Comparison of ENCODE assay signal across 21 cellular contexts in genomic region chr1:1625404-1625775, GRCh38. TPM values are rescaled to one million over a fixed set of nuclear protein-coding genes. Genes with fewer than 3 reads are reported as not detected.
DNase-seq lines count a peak whose midpoint lies in the region; ATAC-seq and TF ChIP-seq lines count a peak whose summit lies in the region.
"Had no signal": no experiment of that assay in that cellular context is flagged by ENCODE, and none has a peak within 500 bp of the region (broad histone marks: within the 10 kb centered on the region; RNA-seq: fewer than 3 reads in every experiment).

No MANE protein-coding gene starts in this region.

- no peak overlapping the region for H2AFZ ChIP-seq in IMR-90 (replicated peaks; ENCODE audit: low read length, poor library complexity)

- no peaks in the 10 kb centered on the region for H3K9me3 ChIP-seq in IMR-90 (ENCODE audit: control insufficient read depth, insufficient read depth, low read length)
- H3K9me3 ChIP-seq in left lung = no peaks in the 10 kb centered on the region
- no peaks in the 10 kb centered on the region for H3K9me3 ChIP-seq in spleen
- H3K9me3 ChIP-seq: SJSA1 had no signal

- no peak overlapping the region for H3K9ac ChIP-seq in IMR-90 (ENCODE audit: low read depth, low read length)

- no peak overlapping the region for H4K8ac ChIP-seq in IMR-90 (ENCODE audit: low read depth in 2 of 2, low read length in 2 of 2)

- no peak overlapping the region for H2BK120ac ChIP-seq in IMR-90 (ENCODE audit: low read depth, low read length)

- H3K4ac ChIP-seq in IMR-90 (ENCODE audit: low read depth, low read length) = no peak overlapping the region

- POLR2A ChIA-PET in IMR-90 (lab: Charles Lee; ENCODE audit: unreplicated experiment) = no interaction called here

- peak; percentile 29 for DNase-seq in activated T-cell treated with anti-CD3 and anti-CD28 coated beads, Interleukin-2, amount 50 U/mL, for 24 hours
- no peak for DNase-seq in activated T-cell treated with anti-CD3 and anti-CD28 coated beads, Interleukin-2, amount 50 U/mL, for 48 hours
- DNase-seq in IMR-90 (no peak), left lung (peak; percentile 30 to 71), spleen (peak; percentile 75), AML-193 (lab: John Stamatoyannopoulos, UW) (no peak)
- DNase-seq in activated naive CD8-positive, alpha-beta T cell treated with anti-CD3 and anti-CD28 coated beads, Interleukin-2, amount 50 U/mL, for 24 hours = no peak
- DNase-seq: 8988T, DMS53, EL, GF-D8, GOT3, HCEC 1CT, Kasumi-1, NCI-H1417, NCI-H1930, NCI-H2227 treated with DMSO at 0.1 percent for 48 hours, NCI-H510A had no signal

- no peak overlapping the region for H3K4me3 ChIP-seq in IMR-90 (ENCODE audit: insufficient read depth, low read depth, low read length)
- no peak overlapping the region for H3K4me3 ChIP-seq in left lung
- no peak overlapping the region for H3K4me3 ChIP-seq in spleen
- H3K4me3 ChIP-seq: SJSA1 had no signal

- no peak overlapping the region for H2AK5ac ChIP-seq in IMR-90 (ENCODE audit: low read depth, low read length)

- TF ChIP-seq CTCF in IMR-90 (conservative IDR thresholded peaks at IDR 0.05; ENCODE audit: low read depth, low read length) (no peak), left lung (IDR thresholded peaks at IDR 0.05) (no peak), spleen (IDR thresholded peaks at IDR 0.05 in 8 of 11, conservative IDR thresholded peaks at IDR 0.05 in 3 of 11) (no peak)

- no peak overlapping the region for H2BK20ac ChIP-seq in IMR-90 (ENCODE audit: low read depth, low read length)

- H3K14ac ChIP-seq in IMR-90 (replicated peaks; ENCODE audit: low read depth, low read length) = no peak overlapping the region

- H3K27me3 Mint-ChIP-seq in activated T-cell treated with anti-CD3 and anti-CD28 coated beads, Interleukin-2, amount 50 U/mL, for 24 hours = peaks cover 3% of the 10 kb centered on the region
- peaks cover 2% of the 10 kb centered on the region for H3K27me3 Mint-ChIP-seq in activated naive CD8-positive, alpha-beta T cell treated with anti-CD3 and anti-CD28 coated beads, Interleukin-2, amount 50 U/mL, for 24 hours

- no peak overlapping the region for H4K91ac ChIP-seq in IMR-90 (ENCODE audit: insufficient read depth, low read depth, low read length)

- no peak for TF ChIP-seq RAD21 in IMR-90 (IDR thresholded peaks at IDR 0.05; ENCODE audit: low read length)

- dilution Hi-C loops in IMR-90 (cut with HindIII; ENCODE audit: low sequenced_read_pairs, unreplicated experiment) = no loop called here

- no peak overlapping the region for H2BK15ac ChIP-seq in IMR-90 (ENCODE audit: low read depth, low read length)

- H3K9me3 Mint-ChIP-seq in activated T-cell treated with anti-CD3 and anti-CD28 coated beads, Interleukin-2, amount 50 U/mL, for 24 hours = no peaks in the 10 kb centered on the region
- H3K9me3 Mint-ChIP-seq in activated naive CD8-positive, alpha-beta T cell treated with anti-CD3 and anti-CD28 coated beads, Interleukin-2, amount 50 U/mL, for 24 hours = no peaks in the 10 kb centered on the region

- H3K27ac ChIP-seq in IMR-90 (ENCODE audit: insufficient read depth, low read length) (no peak overlapping the region), left lung (no peak overlapping the region), spleen (no peak overlapping the region)
- H3K27ac ChIP-seq: C4-2B, SJSA1 had no signal

- H3K27me3 ChIP-seq in IMR-90 (ENCODE audit: control insufficient read depth, insufficient read depth, low read length) (no peaks in the 10 kb centered on the region), left lung (peaks cover 0 to 20% of the 10 kb centered on the region in 2 donors), spleen (replicated peaks in 1 of 7) (peaks cover 0 to 24% (median 2%) of the 10 kb centered on the region in 7 donors)
- H3K27me3 ChIP-seq: SJSA1 had no signal

- WGBS in IMR-90 (ENCODE audit: extremely low coverage in 2 of 2, insufficient read length in 1 of 2), 2 experiments = 70% methylated on average over 2 of the region's 28 CpGs; no CpG with 5 or more reads in 1 of the 2 experiments
- 87 to 94% (median 91%) methylated on average over 20 to 28 of the region's 28 CpGs for WGBS in spleen, 5 donors

- peaks cover 2% of the 10 kb centered on the region for H3K4me1 Mint-ChIP-seq in activated T-cell treated with anti-CD3 and anti-CD28 coated beads, Interleukin-2, amount 50 U/mL, for 24 hours (ENCODE audit: low read depth)
- peaks cover 5% of the 10 kb centered on the region for H3K4me1 Mint-ChIP-seq in activated naive CD8-positive, alpha-beta T cell treated with anti-CD3 and anti-CD28 coated beads, Interleukin-2, amount 50 U/mL, for 24 hours

- H3K18ac ChIP-seq in IMR-90 (ENCODE audit: low read depth, low read length) = no peak overlapping the region

- H3K36me3 ChIP-seq in IMR-90 (ENCODE audit: control insufficient read depth, insufficient read depth, low read length) (peaks cover 31% of the 10 kb centered on the region), left lung (peaks cover 0 to 25% of the 10 kb centered on the region in 2 donors), spleen (peaks cover 0 to 62% (median 7%) of the 10 kb centered on the region in 6 donors)

- no peaks in the 10 kb centered on the region for H3K9me1 ChIP-seq in IMR-90 (ENCODE audit: insufficient read depth, low read length)

- in situ Hi-C loops in IMR-90 (cut with MboI; ENCODE audit: low sequenced_read_pairs) = no loop called here

- TF ChIP-seq POLR2A in IMR-90 (IDR thresholded peaks at IDR 0.05; ENCODE audit: low read depth, low read length) (no peak), spleen (IDR thresholded peaks at IDR 0.05) (no peak)

- intact Hi-C loops in IMR-90 (cut with micrococcal nuclease) (no loop called here), left lung (cut with DNase I) (no loop called here), spleen (cut with DNase I; ENCODE audit: low total_unique reads) (no loop called here)

- no peak overlapping the region for H4K5ac ChIP-seq in IMR-90 (ENCODE audit: low read depth, low read length)

- ATAC-seq in IMR-90 (ENCODE audit: low read depth) (no peak), left lung (no peak), HG02884 (IDR thresholded peaks at IDR 0.05; ENCODE audit: unreplicated experiment) (no peak)
- ATAC-seq in activated naive CD8-positive, alpha-beta T cell treated with anti-CD3 and anti-CD28 coated beads, Interleukin-2, amount 50 U/mL, for 24 hours = no peak

- H3K4me2 ChIP-seq in IMR-90 (ENCODE audit: low read depth, low read length) = no peak overlapping the region

- peak overlapping the region; percentile 42 for H2AK9ac ChIP-seq in IMR-90 (replicated peaks; ENCODE audit: low read depth, low read length, poor library complexity)

- H3K4me1 ChIP-seq in IMR-90 (ENCODE audit: control insufficient read depth, insufficient read depth, low read length) (peaks cover 3% of the 10 kb centered on the region; the same call in 1 of the 2 replicates), left lung (peaks cover 0 to 7% of the 10 kb centered on the region in 2 donors), spleen (peaks cover 0 to 26% (median 11%) of the 10 kb centered on the region in 6 donors)
- H3K4me1 ChIP-seq: SJSA1 had no signal

- H3K23ac ChIP-seq in IMR-90 (ENCODE audit: low read depth, low read length) = no peak overlapping the region

- H3K27ac Mint-ChIP-seq in activated T-cell treated with anti-CD3 and anti-CD28 coated beads, Interleukin-2, amount 50 U/mL, for 24 hours = no peak overlapping the region
- H3K27ac Mint-ChIP-seq in activated naive CD8-positive, alpha-beta T cell treated with anti-CD3 and anti-CD28 coated beads, Interleukin-2, amount 50 U/mL, for 24 hours = no peak overlapping the region

- no peak overlapping the region for H3K56ac ChIP-seq in IMR-90 (ENCODE audit: extremely low read depth, insufficient read depth, low read length)

- H4K20me1 ChIP-seq in IMR-90 (ENCODE audit: insufficient read depth, low read length) = peaks cover 20% of the 10 kb centered on the region

- H3K4me3 Mint-ChIP-seq in activated T-cell treated with anti-CD3 and anti-CD28 coated beads, Interleukin-2, amount 50 U/mL, for 24 hours = no peak overlapping the region
- H3K4me3 Mint-ChIP-seq in activated naive CD8-positive, alpha-beta T cell treated with anti-CD3 and anti-CD28 coated beads, Interleukin-2, amount 50 U/mL, for 24 hours = no peak overlapping the region

- CTCF ChIA-PET in IMR-90 (lab: Yijun Ruan, JAX) = no interaction called here

- no peak overlapping the region for H2BK5ac ChIP-seq in IMR-90 (ENCODE audit: low read depth, low read length, poor library complexity, severe bottlenecking)

- no TSS peak for BruUV-seq in IMR-90 (replicated peaks; lab: Mats Ljungman, UMichigan)

- peaks cover 0 to 16% of the 10 kb centered on the region in 2 experiments; a peak in 1 of 4 replicates for H3K79me1 ChIP-seq in IMR-90 (ENCODE audit: low read depth in 1 of 2, low read length in 2 of 2)

- H3K36me3 Mint-ChIP-seq in activated T-cell treated with anti-CD3 and anti-CD28 coated beads, Interleukin-2, amount 50 U/mL, for 24 hours (ENCODE audit: low read depth) = peaks cover 2% of the 10 kb centered on the region
- H3K36me3 Mint-ChIP-seq in activated naive CD8-positive, alpha-beta T cell treated with anti-CD3 and anti-CD28 coated beads, Interleukin-2, amount 50 U/mL, for 24 hours (ENCODE audit: low read depth) = peaks cover 2% of the 10 kb centered on the region

RNA-seq across cellular contexts. Expression of gene MMP23B, which starts 6.6 kb away (rescaled TPM):
- total RNA-seq in IMR-90 (2012; rRNA removed) (1.1 and 1.4 TPM in 2 replicates), left lung (10 to 100 TPM; 43.5 to 56.7 TPM), spleen (1 to 10 TPM; 1.4 to 7.3 (median 5.8) TPM)
- polyA plus RNA-seq in IMR-90 (2012; rRNA removed) (5.4 and 9.1 TPM in 2 replicates), spleen (1 to 10 TPM; 4.2 to 9.3 (median 6.3) TPM)
- polyA plus RNA-seq in IMR-90 (2012; cell fraction: cytosol; rRNA removed) = 9.6 and 14.4 TPM in 2 replicates
- 23.7 and 54.5 TPM in 2 replicates for polyA plus RNA-seq in IMR-90 (2012; cell fraction: nucleus; rRNA removed; ENCODE audit: low replicate concordance)

RNA-seq across cellular contexts. Expression of gene MIB2, which starts 10.1 kb away (rescaled TPM):
- 17.2 and 18.1 TPM in 2 replicates for total RNA-seq in IMR-90 (2012; rRNA removed)
- polyA plus RNA-seq in IMR-90 (2012; rRNA removed) = 47.8 and 58.0 TPM in 2 replicates
- polyA plus RNA-seq in IMR-90 (2012; cell fraction: cytosol; rRNA removed) = 32.4 and 47.2 TPM in 2 replicates
- polyA plus RNA-seq in IMR-90 (2012; cell fraction: nucleus; rRNA removed; ENCODE audit: low replicate concordance) = 393 and 1,256 TPM in 2 replicates
- 10 to 100 TPM; 55.3 to 73.5 TPM for total RNA-seq in left lung
- 10 to 100 TPM; 46.2 to 76.5 (median 72.0) TPM for total RNA-seq in spleen
- 100 to 1,000 TPM in 1 of 3 donors, 10 to 100 TPM in 2; 49.6 to 165 (median 74.1) TPM for polyA plus RNA-seq in spleen

RNA-seq across cellular contexts. Expression of gene FNDC10, which starts 25.5 kb away (rescaled TPM):
- total RNA-seq in IMR-90 (2012; rRNA removed) (0.28 and 0.36 TPM in 2 replicates), left lung (10 to 100 TPM in 1 of 2 donors, 1 to 10 TPM in 1; 7.7 to 12.2 TPM), spleen (1 to 10 TPM; 2.2 to 8.8 (median 5.6) TPM)
- polyA plus RNA-seq in IMR-90 (2012; rRNA removed) (5.8 and 7.6 TPM in 2 replicates), spleen (1 to 10 TPM; 2.2 to 4.4 (median 3.4) TPM)
- polyA plus RNA-seq in IMR-90 (2012; cell fraction: cytosol; rRNA removed) = 6.7 and 13.9 TPM in 2 replicates
- polyA plus RNA-seq in IMR-90 (2012; cell fraction: nucleus; rRNA removed; ENCODE audit: low replicate concordance) = 1.9 and 5.3 TPM in 2 replicates

RNA-seq across cellular contexts. Expression of gene CDK11B, which starts 33.4 kb away (rescaled TPM):
- total RNA-seq in IMR-90 (2012; rRNA removed) (8.2 and 8.9 TPM in 2 replicates), left lung (10 to 100 TPM; 16.3 to 23.2 TPM), spleen (10 to 100 TPM; 19.4 to 34.1 (median 27.9) TPM)
- polyA plus RNA-seq in IMR-90 (2012; rRNA removed) (16.3 and 19.1 TPM in 2 replicates), spleen (10 to 100 TPM; 20.0 to 38.2 (median 31.2) TPM)
- polyA plus RNA-seq in IMR-90 (2012; cell fraction: cytosol; rRNA removed) = 7.1 and 9.1 TPM in 2 replicates
- 19.2 and 19.6 TPM in 2 replicates for polyA plus RNA-seq in IMR-90 (2012; cell fraction: nucleus; rRNA removed; ENCODE audit: low replicate concordance)

RNA-seq across cellular contexts. Expression of gene SSU72, which starts 50.7 kb away (rescaled TPM):
- total RNA-seq in IMR-90 (2012; rRNA removed) (33.7 and 43.3 TPM in 2 replicates), left lung (100 to 1,000 TPM; 120 to 141 TPM), spleen (100 to 1,000 TPM in 5 of 7 donors, 10 to 100 TPM in 2; 86.7 to 168 (median 111) TPM)
- polyA plus RNA-seq in IMR-90 (2012; rRNA removed) (88.4 and 94.0 TPM in 2 replicates), spleen (100 to 1,000 TPM in 1 of 3 donors, 10 to 100 TPM in 2; 89.2 to 121 (median 90.4) TPM)
- polyA plus RNA-seq in IMR-90 (2012; cell fraction: cytosol; rRNA removed) = 64.1 and 72.5 TPM in 2 replicates
- 50.5 and 89.0 TPM in 2 replicates for polyA plus RNA-seq in IMR-90 (2012; cell fraction: nucleus; rRNA removed; ENCODE audit: low replicate concordance)

Comparison
In these comparisons a context has a peak if more than half of its experiments do, and no peak if none do; other contexts are left out.
1. DNase-seq: peak in activated T-cell treated with anti-CD3 and anti-CD28 coated beads, Interleukin-2, amount 50 U/mL, for 24 hours (single experiment), left lung (2 of 2) and spleen (single experiment); none in activated T-cell treated with anti-CD3 and anti-CD28 coated beads, Interleukin-2, amount 50 U/mL, for 48 hours (0 of 2), IMR-90 (single experiment), activated naive CD8-positive, alpha-beta T cell treated with anti-CD3 and anti-CD28 coated beads, Interleukin-2, amount 50 U/mL, for 24 hours (single experiment) and AML-193 (0 of 2).
2. RNA of gene MMP23B, which starts 6.6 kb away (total RNA-seq): 43.5 to 56.7 TPM in left lung; 1.4 to 7.3 TPM in spleen and 1.1 to 1.4 TPM in IMR-90; every median in the first group is over 4 times any median in the second.